8 cellular contexts compared by ENCODE assay signal in the genomic region with DNA sequence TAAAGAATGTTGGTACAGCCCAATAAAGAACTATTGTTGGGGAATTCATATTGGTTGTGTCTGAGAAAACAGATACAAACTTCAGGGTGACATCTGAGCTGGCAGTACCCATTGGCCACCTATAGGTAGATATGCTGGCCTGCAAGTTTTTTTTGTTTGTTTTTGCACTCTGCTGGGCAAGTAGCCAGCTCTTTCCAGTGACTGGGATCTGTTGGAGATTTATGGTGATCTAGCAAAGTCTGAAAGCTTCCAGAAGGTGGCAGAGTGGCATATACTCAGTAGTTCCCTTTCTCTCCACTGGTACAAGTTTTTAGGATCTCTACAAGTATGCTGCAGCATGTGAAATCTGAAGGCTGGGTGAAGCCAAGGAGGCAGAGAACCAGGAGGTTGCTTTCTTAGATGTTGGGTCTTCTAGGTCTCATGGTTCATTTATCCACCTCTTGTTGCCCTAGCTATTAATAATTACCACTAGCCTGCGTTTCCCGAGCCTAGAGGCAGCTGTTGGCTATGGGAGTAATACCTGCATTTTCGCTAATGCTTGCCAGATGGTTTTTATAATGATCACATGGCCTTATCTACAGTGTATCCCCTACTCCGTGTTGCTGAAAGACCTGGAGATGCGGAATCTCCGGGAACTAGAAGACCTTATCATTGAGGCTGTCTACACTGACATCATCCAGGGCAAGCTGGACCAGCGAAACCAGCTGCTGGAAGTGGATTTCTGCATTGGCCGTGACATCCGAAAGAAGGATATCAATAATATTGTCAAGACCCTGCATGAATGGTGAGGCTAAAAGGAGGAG. TPM values are rescaled to one million over a fixed set of nuclear protein-coding genes. Genes with fewer than 3 reads are reported as not detected.
DNase-seq lines count a peak whose midpoint lies in the region; ATAC-seq and TF ChIP-seq lines count a peak whose summit lies in the region.
"Had no signal": no experiment of that assay in that cellular context is flagged by ENCODE, and none has a peak within 500 bp of the region (broad histone marks: within the 10 kb centered on the region; RNA-seq: fewer than 3 reads in every experiment).

No MANE protein-coding gene starts in this region.

- H4K20me1 ChIP-seq in mammary epithelial cell (ENCODE audit: insufficient read depth, low read length): no peaks in the 10 kb centered on the region

- H3K4me2 ChIP-seq in mammary epithelial cell (ENCODE audit: insufficient read depth, low read depth, low read length): no peak overlapping the region

- H3K27me3 ChIP-seq in GM06990 (replicated peaks; ENCODE audit: control insufficient read depth, insufficient read depth, low read length) (no peaks in the 10 kb centered on the region), mammary epithelial cell (ENCODE audit: insufficient read depth, low read length) (no peaks in the 10 kb centered on the region)

- no peak overlapping the region for H3K9ac ChIP-seq in mammary epithelial cell (ENCODE audit: insufficient read depth, low read length)

- peak; percentile 12 for TF ChIP-seq CTCF in GM06990 (IDR thresholded peaks at IDR 0.05; ENCODE audit: insufficient read depth, low read length, poor library complexity, severe bottlenecking)
- peak; percentile 55 to 56 for TF ChIP-seq CTCF in mammary epithelial cell (conservative IDR thresholded peaks at IDR 0.05 in 1 of 2, IDR thresholded peaks at IDR 0.05 in 1 of 2; ENCODE audit: extremely low read depth in 1 of 2, insufficient read depth in 1 of 2, low read depth in 1 of 2, low read length in 2 of 2)
- peak; percentile 43 for TF ChIP-seq CTCF in neural crest cell (conservative IDR thresholded peaks at IDR 0.05)

- 91% methylated on average over 9 of the region's 9 CpGs for WGBS in mammary epithelial cell (ENCODE audit: low coverage, missing lambda C conversion rate)

- H3K36me3 ChIP-seq in GM06990 (ENCODE audit: control insufficient read depth, insufficient read depth, low read length) (peaks cover 17% of the 10 kb centered on the region), mammary epithelial cell (ENCODE audit: insufficient read depth, low read length) (peaks cover 25% of the 10 kb centered on the region)

- no peaks in the 10 kb centered on the region for H3K4me1 Mint-ChIP-seq in neural crest cell
- H3K4me1 Mint-ChIP-seq in activated T-helper 2 cell treated with anti-CD3 and anti-CD28 coated beads, Interferon-gamma antibody, Interleukin-2, Interleukin-4, amounts not matched to agents 10 μg/mL and 5 μg/mL and 100 μg/mL, durations not matched to agents 14 hours and 24 hours and 36 hours (ENCODE audit: low read depth): no peaks in the 10 kb centered on the region

- H3K9me3 ChIP-seq in mammary epithelial cell (replicated peaks; ENCODE audit: insufficient read depth, low read length): no peaks in the 10 kb centered on the region

- peaks cover 8% of the 10 kb centered on the region for H3K4me1 ChIP-seq in mammary epithelial cell (ENCODE audit: insufficient read depth, low read length)

- intact Hi-C loops in mammary epithelial cell (cut with micrococcal nuclease): no loop called here
- intact Hi-C loops in activated T-helper 2 cell treated with anti-CD3 and anti-CD28 coated beads, Interferon-gamma antibody, Interleukin-2, Interleukin-4, amounts not matched to agents 10 μg/mL and 5 μg/mL and 100 μg/mL, durations not matched to agents 14 hours and 24 hours and 36 hours (cut with micrococcal nuclease): no loop called here

- H3K27me3 Mint-ChIP-seq in neural crest cell (ENCODE audit: low read depth): no peaks in the 10 kb centered on the region
- H3K27me3 Mint-ChIP-seq in activated T-helper 2 cell treated with anti-CD3 and anti-CD28 coated beads, Interferon-gamma antibody, Interleukin-2, Interleukin-4, amounts not matched to agents 10 μg/mL and 5 μg/mL and 100 μg/mL, durations not matched to agents 14 hours and 24 hours and 36 hours (ENCODE audit: low read depth): no peaks in the 10 kb centered on the region

- no peak overlapping the region for H2AFZ ChIP-seq in mammary epithelial cell (ENCODE audit: low read depth, low read length)

- dilution Hi-C loops in mammary epithelial cell (cut with HindIII; ENCODE audit: low sequenced_read_pairs): no loop called here

- no peak overlapping the region for H3K4me3 ChIP-seq in GM06990 (replicated peaks; ENCODE audit: low read depth, low read length)
- no peak overlapping the region for H3K4me3 ChIP-seq in mammary epithelial cell (replicated peaks in 1 of 3; ENCODE audit: insufficient read depth in 1 of 3, low read depth in 2 of 3, low read length in 3 of 3)
- H3K4me3 ChIP-seq: SK-N-MC had no signal

- no peak overlapping the region for H3K27ac ChIP-seq in mammary epithelial cell (ENCODE audit: insufficient read depth, low read depth, low read length)
- H3K27ac ChIP-seq: SK-N-MC had no signal

- in situ Hi-C loops in mammary epithelial cell (cut with MboI; ENCODE audit: low sequenced_read_pairs in 2 of 2): loop anchor here in 1 of 2 donors (25.0 kb wide), 1 partner anchor 92 kb away; no protein-coding TSS in a partner anchor

- H3K9me3 Mint-ChIP-seq in neural crest cell: no peaks in the 10 kb centered on the region
- no peaks in the 10 kb centered on the region for H3K9me3 Mint-ChIP-seq in activated T-helper 2 cell treated with anti-CD3 and anti-CD28 coated beads, Interferon-gamma antibody, Interleukin-2, Interleukin-4, amounts not matched to agents 10 μg/mL and 5 μg/mL and 100 μg/mL, durations not matched to agents 14 hours and 24 hours and 36 hours

- peaks cover 41% of the 10 kb centered on the region for H3K79me2 ChIP-seq in mammary epithelial cell (ENCODE audit: insufficient read depth, low read length)

- H3K27ac Mint-ChIP-seq in neural crest cell (ENCODE audit: unreplicated experiment): no peak overlapping the region
- H3K27ac Mint-ChIP-seq in activated T-helper 2 cell treated with anti-CD3 and anti-CD28 coated beads, Interferon-gamma antibody, Interleukin-2, Interleukin-4, amounts not matched to agents 10 μg/mL and 5 μg/mL and 100 μg/mL, durations not matched to agents 14 hours and 24 hours and 36 hours: no peak overlapping the region

- no peak for DNase-seq in GM06990 (ENCODE audit: extremely low read depth, insufficient read length)
- peak; percentile 6 for DNase-seq in NCI-H2029 (lab: John Stamatoyannopoulos, UW)
- DNase-seq in mammary epithelial cell: peak; percentile 79
- no peak for DNase-seq in neural crest cell (ENCODE audit: low read depth, low spot score)
- no peak for DNase-seq in activated T-helper 2 cell treated with anti-CD3 and anti-CD28 coated beads, Interferon-gamma antibody, Interleukin-2, Interleukin-4, amounts not matched to agents 10 μg/mL and 5 μg/mL and 100 μg/mL, durations not matched to agents 14 hours and 24 hours and 36 hours (ENCODE audit: low spot score)
- no peak for DNase-seq in stimulated activated CD4-positive, alpha-beta T cell treated with anti-CD3 and anti-CD28 coated beads, Interleukin-1b, Interleukin-23, amount 100 ng/mL, for 48 hours

- H3K36me3 Mint-ChIP-seq in neural crest cell (ENCODE audit: low read depth): peaks cover 2% of the 10 kb centered on the region
- H3K36me3 Mint-ChIP-seq in activated T-helper 2 cell treated with anti-CD3 and anti-CD28 coated beads, Interferon-gamma antibody, Interleukin-2, Interleukin-4, amounts not matched to agents 10 μg/mL and 5 μg/mL and 100 μg/mL, durations not matched to agents 14 hours and 24 hours and 36 hours (ENCODE audit: low read depth): peaks cover 50% of the 10 kb centered on the region

- CTCF ChIA-PET in mammary epithelial cell (lab: Charles Lee; ENCODE audit: low non-redundant PET): interaction anchor here (0.5 to 0.6 kb wide), 3 partner anchors 8 to 490 kb away, joined by 3 to 6 read pairs (median 6); no protein-coding TSS in a partner anchor

- ATAC-seq in GM18867 (IDR thresholded peaks at IDR 0.05; ENCODE audit: unreplicated experiment): no peak

- no peak overlapping the region for H3K4me3 Mint-ChIP-seq in neural crest cell
- no peak overlapping the region for H3K4me3 Mint-ChIP-seq in activated T-helper 2 cell treated with anti-CD3 and anti-CD28 coated beads, Interferon-gamma antibody, Interleukin-2, Interleukin-4, amounts not matched to agents 10 μg/mL and 5 μg/mL and 100 μg/mL, durations not matched to agents 14 hours and 24 hours and 36 hours (ENCODE audit: low read depth)

- BruUV-seq in mammary epithelial cell (replicated peaks; lab: Mats Ljungman, UMichigan): no TSS peak

RNA-seq across cellular contexts. Expression of gene COPS7B, which starts 9.5 kb away (rescaled TPM):
- total RNA-seq in mammary epithelial cell: 10 to 100 TPM; 29.8 to 43.7 TPM
- polyA plus RNA-seq in mammary epithelial cell: 42.0 TPM
- 42.7 TPM for polyA minus RNA-seq in mammary epithelial cell
- total RNA-seq in neural crest cell: 62.9 and 64.1 TPM in 2 replicates
- total RNA-seq in activated T-helper 2 cell treated with anti-CD3 and anti-CD28 coated beads, Interferon-gamma antibody, Interleukin-2, Interleukin-4, amounts not matched to agents 10 μg/mL and 5 μg/mL and 100 μg/mL, durations not matched to agents 14 hours and 24 hours and 36 hours: 62.1 and 66.0 TPM in 2 replicates

RNA-seq across cellular contexts. Expression of gene PDE6D, which starts 14.6 kb away (rescaled TPM):
- total RNA-seq in mammary epithelial cell (10 to 100 TPM; 15.2 to 16.2 TPM), neural crest cell (35.8 and 38.8 TPM in 2 replicates)
- 22.9 TPM for polyA plus RNA-seq in mammary epithelial cell
- 15.9 TPM for polyA minus RNA-seq in mammary epithelial cell
- 35.5 and 35.6 TPM in 2 replicates for total RNA-seq in activated T-helper 2 cell treated with anti-CD3 and anti-CD28 coated beads, Interferon-gamma antibody, Interleukin-2, Interleukin-4, amounts not matched to agents 10 μg/mL and 5 μg/mL and 100 μg/mL, durations not matched to agents 14 hours and 24 hours and 36 hours

Comparison
In these comparisons a context has a peak if more than half of its experiments do, and no peak if none do; other contexts are left out.
1. DNase-seq: peak in NCI-H2029 (single experiment) and mammary epithelial cell (single experiment); none in GM06990 (single experiment), neural crest cell (single experiment), activated T-helper 2 cell treated with anti-CD3 and anti-CD28 coated beads, Interferon-gamma antibody, Interleukin-2, Interleukin-4, amounts not matched to agents 10 μg/mL and 5 μg/mL and 100 μg/mL, durations not matched to agents 14 hours and 24 hours and 36 hours (single experiment) and stimulated activated CD4-positive, alpha-beta T cell treated with anti-CD3 and anti-CD28 coated beads, Interleukin-1b, Interleukin-23, amount 100 ng/mL, for 48 hours (single experiment).
2. Peak in every context shown above with its lines, with median percentiles within 50 percentile points of each other: CTCF ChIP-seq.